ENCODE assay signal across 6 cellular contexts in genomic region chr6:24311775-24312174, GRCh38. TPM values are rescaled to one million over a fixed set of nuclear protein-coding genes. Genes with fewer than 3 reads are reported as not detected.
"Had no signal": no experiment of that assay in that cellular context is flagged by ENCODE, and none has a peak within 500 bp of the region (broad histone marks: within the 10 kb centered on the region; RNA-seq: fewer than 3 reads in every experiment).

No MANE protein-coding gene starts in this region.

RNA-seq across cellular contexts. Expression of gene DCDC2, which starts 46.1 kb away (rescaled TPM):
- total RNA-seq: left ventricle myocardium inferior; naive thymus-derived CD8-positive, alpha-beta T cell; posterior vena cava; pulmonary artery endothelial cell; right atrium auricular region; vagina had no signal
- polyA plus RNA-seq: naive thymus-derived CD8-positive, alpha-beta T cell had no signal
